Comparison of ENCODE assay signal across 27 cellular contexts in the genomic region with DNA sequence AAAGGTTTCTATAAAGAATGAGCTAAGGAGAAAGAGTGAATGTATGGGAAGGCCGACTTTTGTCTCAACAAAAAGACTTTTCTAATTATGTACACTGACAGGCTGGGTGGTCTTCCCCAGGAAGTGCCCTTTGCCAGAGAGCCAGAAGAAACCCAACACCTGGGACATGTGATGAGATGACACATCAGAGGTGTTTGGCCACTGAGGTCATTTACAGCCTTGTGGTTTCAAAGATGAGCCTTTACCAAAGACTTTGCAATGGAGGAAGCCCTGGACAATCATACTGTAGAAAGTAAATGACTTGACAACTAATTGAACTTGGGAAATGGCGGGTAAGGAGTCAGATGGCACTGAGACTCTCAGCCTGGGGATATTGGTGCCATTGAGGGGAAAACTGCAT. TPM values are rescaled to one million over a fixed set of nuclear protein-coding genes. Genes with fewer than 3 reads are reported as not detected.
"Had no signal": no experiment of that assay in that cellular context is flagged by ENCODE, and none has a peak within 500 bp of the region (broad histone marks: within the 10 kb centered on the region; RNA-seq: fewer than 3 reads in every experiment).

No MANE protein-coding gene starts in this region.

- DNase-seq: activated B cell treated with CpG ODN at 0.5 μM for 24 hours; activated CD4-positive, alpha-beta T cell treated with anti-CD3 and anti-CD28 coated beads, Interleukin-2, amount 50 U/mL, for 1 hour; activated CD8-positive, alpha-beta T cell treated with anti-CD3 and anti-CD28 coated beads for 36 hours; activated T-cell treated with anti-CD3 and anti-CD28 coated beads, Interleukin-2, amount 50 U/mL, for 4 hours; body of pancreas; central memory CD4-positive, alpha-beta T cell; endodermal cell; heart right ventricle; left ventricle myocardium inferior; ovary; retina; sigmoid colon; small intestine; stimulated activated CD4-positive, alpha-beta T cell treated with anti-CD3 and anti-CD28 coated beads, Interleukin-4, amount 100 ng/mL, for 24 hours; T-cell had no signal

- FAIRE-seq: small intestine had no signal

- H3K9me3 ChIP-seq: body of pancreas, heart right ventricle, left ventricle myocardium inferior, ovary, sigmoid colon, thoracic aorta had no signal

- H3K36me3 ChIP-seq: heart right ventricle, left ventricle myocardium inferior, ovary, sigmoid colon, thoracic aorta had no signal

- H3K4me3 ChIP-seq: body of pancreas, heart right ventricle, left ventricle myocardium inferior, lung, ovary, sigmoid colon, thoracic aorta had no signal

- H3K27me3 ChIP-seq: ovary had no signal

- H3K27ac ChIP-seq: body of pancreas, heart right ventricle, left ventricle myocardium inferior, ovary, sigmoid colon, thoracic aorta had no signal

- ATAC-seq: activated CD8-positive, alpha-beta T cell treated with anti-CD3 and anti-CD28 coated beads for 36 hours; activated T-cell treated with anti-CD3 and anti-CD28 coated beads, Interleukin-2, amount 50 U/mL, for 4 hours; body of pancreas; heart right ventricle; stimulated activated effector memory CD8-positive, alpha-beta T cell treated with anti-CD3 and anti-CD28 coated beads, Interleukin-12 subunit alpha, Interleukin-12 subunit beta, amount 100 ng/mL, for 72 hours; T-cell had no signal

- H3K9me3 Mint-ChIP-seq: activated B cell treated with CpG ODN at 0.5 μM for 24 hours; activated CD8-positive, alpha-beta T cell treated with anti-CD3 and anti-CD28 coated beads for 36 hours; activated T-cell treated with anti-CD3 and anti-CD28 coated beads, Interleukin-2, amount 50 U/mL, for 4 hours; activated T-helper 2 cell treated with anti-CD3 and anti-CD28 coated beads, Interferon-gamma antibody, Interleukin-2, Interleukin-4, amounts not matched to agents 10 μg/mL and 5 μg/mL and 100 μg/mL, durations not matched to agents 14 hours and 24 hours and 36 hours; dendritic cell treated with granulocyte-macrophage colony-stimulating factor and Interleukin-4, amounts not matched to agents 40 ng/mL and 50 ng/mL, for 4 days; endodermal cell; stimulated activated naive CD8-positive, alpha-beta T cell treated with anti-CD3 and anti-CD28 coated beads, Interleukin-15, Interleukin-2, amounts not matched to agents 100 ng/mL and 50 ng/mL, for 24 hours; type B pancreatic cell had no signal

- H3K27ac Mint-ChIP-seq: activated B cell treated with CpG ODN at 0.5 μM for 24 hours; activated CD8-positive, alpha-beta T cell treated with anti-CD3 and anti-CD28 coated beads for 36 hours; activated naive CD8-positive, alpha-beta T cell; activated T-helper 2 cell treated with anti-CD3 and anti-CD28 coated beads, Interferon-gamma antibody, Interleukin-2, Interleukin-4, amounts not matched to agents 10 μg/mL and 5 μg/mL and 100 μg/mL, durations not matched to agents 14 hours and 24 hours and 36 hours; dendritic cell treated with granulocyte-macrophage colony-stimulating factor and Interleukin-4, amounts not matched to agents 40 ng/mL and 50 ng/mL, for 4 days; endodermal cell; nephron progenitor cell; progenitor cell of endocrine pancreas; stimulated activated effector memory CD8-positive, alpha-beta T cell treated with anti-CD3 and anti-CD28 coated beads, Interleukin-12 subunit alpha, Interleukin-12 subunit beta, amount 100 ng/mL, for 72 hours; stimulated activated naive CD8-positive, alpha-beta T cell treated with anti-CD3 and anti-CD28 coated beads, Interleukin-15, Interleukin-2, amounts not matched to agents 100 ng/mL and 50 ng/mL, for 24 hours; T-cell; type B pancreatic cell had no signal

- H3K4me3 Mint-ChIP-seq: activated B cell treated with CpG ODN at 0.5 μM for 24 hours; activated CD8-positive, alpha-beta T cell treated with anti-CD3 and anti-CD28 coated beads for 36 hours; activated naive CD8-positive, alpha-beta T cell; activated T-cell treated with anti-CD3 and anti-CD28 coated beads, Interleukin-2, amount 50 U/mL, for 4 hours; dendritic cell treated with granulocyte-macrophage colony-stimulating factor and Interleukin-4, amounts not matched to agents 40 ng/mL and 50 ng/mL, for 4 days; endodermal cell; nephron progenitor cell; stimulated activated effector memory CD8-positive, alpha-beta T cell treated with anti-CD3 and anti-CD28 coated beads, Interleukin-12 subunit alpha, Interleukin-12 subunit beta, amount 100 ng/mL, for 72 hours; stimulated activated naive CD8-positive, alpha-beta T cell treated with anti-CD3 and anti-CD28 coated beads, Interleukin-15, Interleukin-2, amounts not matched to agents 100 ng/mL and 50 ng/mL, for 24 hours; T-cell; type B pancreatic cell had no signal

- H3K36me3 Mint-ChIP-seq: activated naive CD8-positive, alpha-beta T cell; stimulated activated effector memory CD8-positive, alpha-beta T cell treated with anti-CD3 and anti-CD28 coated beads, Interleukin-12 subunit alpha, Interleukin-12 subunit beta, amount 100 ng/mL, for 72 hours; T-cell; type B pancreatic cell had no signal

RNA-seq across cellular contexts. Expression of gene NRG3, which starts 3.4 kb away (rescaled TPM):
- total RNA-seq: activated B cell treated with CpG ODN at 0.5 μM for 24 hours; activated CD8-positive, alpha-beta T cell treated with anti-CD3 and anti-CD28 coated beads for 36 hours; activated T-cell treated with anti-CD3 and anti-CD28 coated beads, Interleukin-2, amount 50 U/mL, for 4 hours; activated T-helper 2 cell treated with anti-CD3 and anti-CD28 coated beads, Interferon-gamma antibody, Interleukin-2, Interleukin-4, amounts not matched to agents 10 μg/mL and 5 μg/mL and 100 μg/mL, durations not matched to agents 14 hours and 24 hours and 36 hours; esophagus mucosa; T-helper 2 cell treated with Interferon-gamma antibody and Interleukin-4, amounts not matched to agents 100 ng/mL and 5 ng/mL, for 36 hours had no signal
